In genomic region chr10:44864637-44865288, GRCh38 we compare ENCODE assay signal across 8 cellular contexts. TPM values are rescaled to one million over a fixed set of nuclear protein-coding genes. Genes with fewer than 3 reads are reported as not detected.
DNase-seq lines count a peak whose midpoint lies in the region; ATAC-seq lines count a peak whose summit lies in the region.

No MANE protein-coding gene starts in this region.

- H3K4me3 ChIP-seq in Karpas-422 (ENCODE audit: low read length) (no peak overlapping the region), neuron (ENCODE audit: low read length) (peak overlapping the region; percentile 44), stomach smooth muscle (ENCODE audit: low read length in 2 of 2) (peak overlapping the region; percentile 81 to 87)

- no peak overlapping the region for H3K9ac ChIP-seq in Karpas-422 (ENCODE audit: low read length)
- peak overlapping the region; percentile 12 to 64 for H3K9ac ChIP-seq in stomach smooth muscle (ENCODE audit: low read length in 2 of 2)

- H3K27me3 ChIP-seq in Karpas-422 (ENCODE audit: low read length), result no peaks in the 10 kb centered on the region
- peaks cover 10% of the 10 kb centered on the region for H3K27me3 ChIP-seq in neuron (ENCODE audit: insufficient read depth, low read length)
- H3K27me3 ChIP-seq in stomach smooth muscle (ENCODE audit: control insufficient read depth in 1 of 2, insufficient read depth in 2 of 2, low read length in 2 of 2), result peaks cover 0 to 8% of the 10 kb centered on the region in 2 donors

- no peak overlapping the region for H2AFZ ChIP-seq in Karpas-422 (ENCODE audit: low read length)
- peak overlapping the region; percentile 68 for H2AFZ ChIP-seq in neuron (ENCODE audit: low read depth, low read length)

- H3K27ac ChIP-seq in Karpas-422 (ENCODE audit: low read length) (no peak overlapping the region), stomach smooth muscle (ENCODE audit: low read length) (no peak overlapping the region)

- ATAC-seq in GM21825 (IDR thresholded peaks at IDR 0.05; ENCODE audit: unreplicated experiment), result peak; percentile 91

- H3K4me2 ChIP-seq in Karpas-422 (ENCODE audit: low read depth, low read length, poor library complexity, severe bottlenecking), result no peak overlapping the region

- H3K9me2 ChIP-seq in Karpas-422 (replicated peaks; ENCODE audit: insufficient read depth, low read length), result no peaks in the 10 kb centered on the region

- peak; percentile 51 for DNase-seq in DMS79 (lab: John Stamatoyannopoulos, UW)
- DNase-seq in Karpas-422, result peak; percentile 88
- peak; percentile 16 for DNase-seq in SHP77 treated with DMSO at 0.1 percent for 48 hours (lab: John Stamatoyannopoulos, UW)
- peak; percentile 70 to 85 (median 80) for DNase-seq in activated naive CD4-positive, alpha-beta T cell (lab: John Stamatoyannopoulos, UW)
- DNase-seq in foreskin melanocyte, result peak; percentile 77

- H4K20me1 ChIP-seq in Karpas-422 (ENCODE audit: insufficient read depth, low read depth, low read length), result no peaks in the 10 kb centered on the region

- H3K79me2 ChIP-seq in Karpas-422 (ENCODE audit: low read length), result no peaks in the 10 kb centered on the region

- H3K9me3 ChIP-seq in Karpas-422 (ENCODE audit: low read length), result no peaks in the 10 kb centered on the region
- no peaks in the 10 kb centered on the region for H3K9me3 ChIP-seq in neuron (ENCODE audit: low read length)
- H3K9me3 ChIP-seq in stomach smooth muscle (ENCODE audit: control insufficient read depth in 2 of 2, low read length in 2 of 2), result no peaks in the 10 kb centered on the region

- no peaks in the 10 kb centered on the region for H3K36me3 ChIP-seq in Karpas-422 (ENCODE audit: insufficient read depth, low read length)
- H3K36me3 ChIP-seq in neuron (ENCODE audit: insufficient read depth, low read length), result no peaks in the 10 kb centered on the region
- H3K36me3 ChIP-seq in stomach smooth muscle (ENCODE audit: control insufficient read depth in 2 of 2, insufficient read depth in 2 of 2, low read length in 2 of 2), result no peaks in the 10 kb centered on the region

- H3K4me1 ChIP-seq in Karpas-422 (ENCODE audit: low read length) (peaks cover 18% of the 10 kb centered on the region), neuron (ENCODE audit: insufficient read depth, low read length) (no peaks in the 10 kb centered on the region), stomach smooth muscle (ENCODE audit: control insufficient read depth, insufficient read depth, low read length) (peaks cover 16% of the 10 kb centered on the region)

RNA-seq across cellular contexts. Expression of gene TMEM72, which starts 46.4 kb away (rescaled TPM):
- not detected in 2 replicates for total RNA-seq in Karpas-422 (2014; rRNA removed; shearing (Covaris generic); ENCODE audit: low replicate concordance)

Comparison
In these comparisons a context has a peak if more than half of its experiments do, and no peak if none do; other contexts are left out.
1. DNase-seq: peak in every context shown above with its lines; median percentile 88 in Karpas-422; 80 in activated naive CD4-positive, alpha-beta T cell; 77 in foreskin melanocyte; 51 in DMS79; 16 in SHP77 treated with DMSO at 0.1 percent for 48 hours.